Comparison of ENCODE assay signal across 8 cellular contexts in genomic region chr19:12938054-12938535, GRCh38. TPM values are rescaled to one million over a fixed set of nuclear protein-coding genes. Genes with fewer than 3 reads are reported as not detected.
DNase-seq lines count a peak whose midpoint lies in the region; ATAC-seq, FAIRE-seq and TF ChIP-seq lines count a peak whose summit lies in the region.

No MANE protein-coding gene starts in this region.

- H3K27ac Mint-ChIP-seq in activated CD4-positive, alpha-beta T cell treated with anti-CD3 and anti-CD28 coated beads for 36 hours: peak overlapping the region; percentile 96

- peaks cover 48% of the 10 kb centered on the region for H3K36me3 Mint-ChIP-seq in activated CD4-positive, alpha-beta T cell treated with anti-CD3 and anti-CD28 coated beads for 36 hours (ENCODE audit: low read depth)

- ATAC-seq in GM19324 (IDR thresholded peaks at IDR 0.05; ENCODE audit: low FRiP score, unreplicated experiment) (peak; percentile 92), HG03457 (IDR thresholded peaks at IDR 0.05; ENCODE audit: unreplicated experiment) (peak; percentile 72)
- ATAC-seq in activated CD4-positive, alpha-beta T cell treated with anti-CD3 and anti-CD28 coated beads for 36 hours: peak; percentile 89

- H3K4me1 ChIP-seq in keratinocyte (ENCODE audit: control insufficient read depth, extremely low read depth, insufficient read depth, low read length): peaks cover 23% of the 10 kb centered on the region

- peaks cover 19% of the 10 kb centered on the region for H4K20me1 ChIP-seq in keratinocyte (ENCODE audit: control insufficient read depth, extremely low read depth, insufficient read depth, low read length)

- TF ChIP-seq CTCF in choroid plexus epithelial cell (conservative IDR thresholded peaks at IDR 0.05; ENCODE audit: low read depth, low read length) (no peak), keratinocyte (optimal IDR thresholded peaks at IDR 0.05 in 1 of 3, IDR thresholded peaks at IDR 0.05 in 1 of 3, conservative IDR thresholded peaks at IDR 0.05 in 1 of 3; ENCODE audit: extremely low read depth in 1 of 3, insufficient read depth in 2 of 3, low read length in 3 of 3) (no peak)

- POLR2A ChIA-PET in activated CD4-positive, alpha-beta T cell treated with anti-CD3 and anti-CD28 coated beads for 36 hours (lab: Charles Lee): interaction anchor here (0.5 to 1.2 kb wide), 5 partner anchors 19 to 208 kb away, joined by 3 to 7 read pairs (median 4); partner anchors contain the start of genes GCDH and SYCE2

- DNase-seq in AG20443 (ENCODE audit: low spot score) (peak; percentile 97), NCI-H510A treated with DMSO at 0.1 percent for 48 hours (lab: John Stamatoyannopoulos, UW) (peak; percentile 97), choroid plexus epithelial cell (ENCODE audit: low read depth) (peak; percentile 100), keratinocyte (ENCODE audit: low read depth, low spot score) (peak; percentile 97)
- DNase-seq in activated CD4-positive, alpha-beta T cell treated with anti-CD3 and anti-CD28 coated beads for 36 hours: peak; percentile 99
- peak; percentile 97 to 100 (median 99) for DNase-seq in stimulated activated CD4-positive, alpha-beta T cell treated with anti-CD3 and anti-CD28 coated beads, Interleukin-12 subunit alpha, Interleukin-12 subunit beta, amount 100 ng/mL, for 48 hours (ENCODE audit: low read depth in 2 of 3, low spot score in 1 of 3)

- H3K9me3 Mint-ChIP-seq in activated CD4-positive, alpha-beta T cell treated with anti-CD3 and anti-CD28 coated beads for 36 hours (ENCODE audit: low read depth): no peaks in the 10 kb centered on the region

- H3K9me1 ChIP-seq in keratinocyte (ENCODE audit: control insufficient read depth, extremely low read depth, insufficient read depth, low read length): peaks cover 2% of the 10 kb centered on the region

- H3K27me3 ChIP-seq in keratinocyte (ENCODE audit: control insufficient read depth, extremely low read depth, insufficient read depth, low read length): no peaks in the 10 kb centered on the region

- dilution Hi-C loops in keratinocyte (cut with MboI; ENCODE audit: extremely low pct_ligation_motif_present, low sequenced_read_pairs): no loop called here

- H3K4me3 Mint-ChIP-seq in activated CD4-positive, alpha-beta T cell treated with anti-CD3 and anti-CD28 coated beads for 36 hours: peak overlapping the region; percentile 99

- H3K9ac ChIP-seq in keratinocyte (ENCODE audit: control insufficient read depth, extremely low read depth, insufficient read depth, low read length): peak overlapping the region; percentile 95

- H3K27me3 Mint-ChIP-seq in activated CD4-positive, alpha-beta T cell treated with anti-CD3 and anti-CD28 coated beads for 36 hours: no peaks in the 10 kb centered on the region

- FAIRE-seq in keratinocyte (lab: Jason Lieb, UNC): peak; percentile 5

- H3K27ac ChIP-seq in keratinocyte (ENCODE audit: control insufficient read depth, insufficient read depth, low read length): peak overlapping the region; percentile 81

- CTCF ChIA-PET in activated CD4-positive, alpha-beta T cell treated with anti-CD3 and anti-CD28 coated beads for 36 hours (lab: Charles Lee): interaction anchor here (0.9 to 2.8 kb wide), 4 partner anchors 27 to 173 kb away, joined by 3 to 13 read pairs (median 4); partner anchors contain the start of gene GCDH

- no peaks in the 10 kb centered on the region for H3K9me3 ChIP-seq in keratinocyte (ENCODE audit: control insufficient read depth, low read depth, low read length)

- H3K79me2 ChIP-seq in keratinocyte (ENCODE audit: control insufficient read depth, insufficient read depth, low read length): peaks cover 44% of the 10 kb centered on the region

- H3K36me3 ChIP-seq in keratinocyte (ENCODE audit: control insufficient read depth in 2 of 2, extremely low read depth in 1 of 2, insufficient read depth in 2 of 2, low read length in 2 of 2): peaks cover 22 to 31% of the 10 kb centered on the region in 2 experiments

- intact Hi-C loops in activated CD4-positive, alpha-beta T cell treated with anti-CD3 and anti-CD28 coated beads for 36 hours (cut with DNase I, micrococcal nuclease): loop anchor here (1.0 to 10.0 kb wide), 13 partner anchors 19 to 1067 kb away; partner anchors contain the start of genes SYCE2 (in 2 of the 2), GADD45GIP1 (in 1 of the 2), GCDH (in 1 of the 2) and GET3 (in 1 of the 2)

- peak overlapping the region; percentile 83 for H3K4me2 ChIP-seq in keratinocyte (ENCODE audit: control insufficient read depth, extremely low read depth, insufficient read depth, low read depth, low read length)

- H2AFZ ChIP-seq in keratinocyte (ENCODE audit: control insufficient read depth, low read length): peak overlapping the region; percentile 68

- H3K4me1 Mint-ChIP-seq in activated CD4-positive, alpha-beta T cell treated with anti-CD3 and anti-CD28 coated beads for 36 hours: peaks cover 56% of the 10 kb centered on the region

- H3K4me3 ChIP-seq in choroid plexus epithelial cell (ENCODE audit: low read depth, low read length) (peak overlapping the region; percentile 99), keratinocyte (ENCODE audit: control insufficient read depth in 2 of 3, extremely low read depth in 1 of 3, insufficient read depth in 2 of 3, low read depth in 1 of 3, low read length in 3 of 3) (peak overlapping the region; percentile 46 to 99 (median 95))

RNA-seq across cellular contexts. Expression of gene CALR, which starts 0.3 kb away (rescaled TPM):
- total RNA-seq in activated CD4-positive, alpha-beta T cell treated with anti-CD3 and anti-CD28 coated beads for 36 hours: 100 to 1,000 TPM; 557 to 569 TPM
- 785 to 1,497 TPM (median 899 TPM) in 3 replicates for polyA plus RNA-seq in keratinocyte
- polyA plus RNA-seq in keratinocyte (2011; ENCODE audit: low read depth): 690 TPM
- 541 and 590 TPM in 2 replicates for polyA plus RNA-seq in keratinocyte (2011; cell fraction: cytosol; rRNA removed)
- 847 and 916 TPM in 2 replicates for polyA plus RNA-seq in keratinocyte (2011; cell fraction: nucleus; rRNA removed)
- 591 and 1,352 TPM in 2 replicates for polyA plus RNA-seq in keratinocyte (2012; ENCODE audit: low replicate concordance)
- 878 to 1,487 TPM (median 945 TPM) in 3 replicates for polyA minus RNA-seq in keratinocyte
- 831 TPM for polyA minus RNA-seq in keratinocyte (2011; cell fraction: cytosol; rRNA and poly(A)+ RNA removed)
- polyA minus RNA-seq in keratinocyte (2011; cell fraction: nucleus; rRNA and poly(A)+ RNA removed): 464 and 627 TPM in 2 replicates

RNA-seq across cellular contexts. Expression of gene FARSA, which starts 4.6 kb away (rescaled TPM):
- total RNA-seq in activated CD4-positive, alpha-beta T cell treated with anti-CD3 and anti-CD28 coated beads for 36 hours: 100 to 1,000 TPM; 120 to 142 TPM
- polyA plus RNA-seq in keratinocyte: 29.9 to 68.7 TPM (median 30.9 TPM) in 3 replicates
- polyA plus RNA-seq in keratinocyte (2011; ENCODE audit: low read depth): 22.0 TPM
- polyA plus RNA-seq in keratinocyte (2011; cell fraction: cytosol; rRNA removed): 24.6 and 39.9 TPM in 2 replicates
- polyA plus RNA-seq in keratinocyte (2011; cell fraction: nucleus; rRNA removed): 64.7 and 72.5 TPM in 2 replicates
- polyA plus RNA-seq in keratinocyte (2012; ENCODE audit: low replicate concordance): 49.0 and 90.2 TPM in 2 replicates
- 25.3 to 136 TPM (median 29.6 TPM) in 3 replicates for polyA minus RNA-seq in keratinocyte
- polyA minus RNA-seq in keratinocyte (2011; cell fraction: cytosol; rRNA and poly(A)+ RNA removed): 30.7 TPM
- 16.6 and 19.2 TPM in 2 replicates for polyA minus RNA-seq in keratinocyte (2011; cell fraction: nucleus; rRNA and poly(A)+ RNA removed)

RNA-seq across cellular contexts. Expression of gene RAD23A, which starts 7.6 kb away (rescaled TPM):
- 100 to 1,000 TPM; 189 to 265 TPM for total RNA-seq in activated CD4-positive, alpha-beta T cell treated with anti-CD3 and anti-CD28 coated beads for 36 hours
- 20.3 to 63.3 TPM (median 23.7 TPM) in 3 replicates for polyA plus RNA-seq in keratinocyte
- polyA plus RNA-seq in keratinocyte (2011; ENCODE audit: low read depth): 51.3 TPM
- polyA plus RNA-seq in keratinocyte (2011; cell fraction: cytosol; rRNA removed): 31.9 and 74.2 TPM in 2 replicates
- 31.8 and 38.2 TPM in 2 replicates for polyA plus RNA-seq in keratinocyte (2011; cell fraction: nucleus; rRNA removed)
- 106 and 107 TPM in 2 replicates for polyA plus RNA-seq in keratinocyte (2012; ENCODE audit: low replicate concordance)
- 24.7 to 169 TPM (median 25.4 TPM) in 3 replicates for polyA minus RNA-seq in keratinocyte
- polyA minus RNA-seq in keratinocyte (2011; cell fraction: cytosol; rRNA and poly(A)+ RNA removed): 84.4 TPM
- 13.9 and 16.0 TPM in 2 replicates for polyA minus RNA-seq in keratinocyte (2011; cell fraction: nucleus; rRNA and poly(A)+ RNA removed)

RNA-seq across cellular contexts. Expression of gene GADD45GIP1, which starts 18.9 kb away (rescaled TPM):
- 10 to 100 TPM; 31.1 to 36.3 TPM for total RNA-seq in activated CD4-positive, alpha-beta T cell treated with anti-CD3 and anti-CD28 coated beads for 36 hours
- polyA plus RNA-seq in keratinocyte: 27.8 to 38.4 TPM (median 35.5 TPM) in 3 replicates
- polyA plus RNA-seq in keratinocyte (2011; ENCODE audit: low read depth): 22.7 TPM
- polyA plus RNA-seq in keratinocyte (2011; cell fraction: cytosol; rRNA removed): 10.8 and 29.0 TPM in 2 replicates
- polyA plus RNA-seq in keratinocyte (2011; cell fraction: nucleus; rRNA removed): 9.8 and 10.6 TPM in 2 replicates
- polyA plus RNA-seq in keratinocyte (2012; ENCODE audit: low replicate concordance): 18.1 and 56.9 TPM in 2 replicates
- 4.4 to 9.0 TPM (median 4.6 TPM) in 3 replicates for polyA minus RNA-seq in keratinocyte
- 43.2 TPM for polyA minus RNA-seq in keratinocyte (2011; cell fraction: cytosol; rRNA and poly(A)+ RNA removed)
- 2.9 and 3.7 TPM in 2 replicates for polyA minus RNA-seq in keratinocyte (2011; cell fraction: nucleus; rRNA and poly(A)+ RNA removed)

RNA-seq across cellular contexts. Expression of gene SYCE2, which starts 19.0 kb away (rescaled TPM):
- total RNA-seq in activated CD4-positive, alpha-beta T cell treated with anti-CD3 and anti-CD28 coated beads for 36 hours: 1 to 10 TPM; 2.7 to 3.5 TPM
- 0.07 to 0.10 TPM in 2 of 3 replicates, not detected in the other for polyA plus RNA-seq in keratinocyte
- 0.92 TPM for polyA plus RNA-seq in keratinocyte (2011; ENCODE audit: low read depth)
- 0.08 TPM in 1 of 2 replicates, not detected in the other for polyA plus RNA-seq in keratinocyte (2011; cell fraction: cytosol; rRNA removed)
- 0.15 and 0.19 TPM in 2 replicates for polyA plus RNA-seq in keratinocyte (2011; cell fraction: nucleus; rRNA removed)
- polyA plus RNA-seq in keratinocyte (2012; ENCODE audit: low replicate concordance): 0.11 and 1.2 TPM in 2 replicates
- polyA minus RNA-seq in keratinocyte: not detected in 3 replicates
- polyA minus RNA-seq in keratinocyte (2011; cell fraction: cytosol; rRNA and poly(A)+ RNA removed): not detected
- polyA minus RNA-seq in keratinocyte (2011; cell fraction: nucleus; rRNA and poly(A)+ RNA removed): not detected in 2 replicates

Comparison
In these comparisons a context has a peak if more than half of its experiments do, and no peak if none do; other contexts are left out.
1. Peak in every context shown above with its lines: DNase-seq, ATAC-seq, H3K4me3 ChIP-seq and H3K27ac ChIP-seq.